1 cellular context compared by ENCODE assay signal in genomic region chr5:180809403-180810209, GRCh38.
TF ChIP-seq lines count a peak whose summit lies in the region.

No MANE protein-coding gene starts in this region.

TF ChIP-seq in HEK293, 187 proteins besides CTCF, POLR2A, EP300 and RAD21 (continued from another document):
- TF ChIP-seq ZNF670 (tag by site-specific recombination; IDR thresholded peaks at IDR 0.05; ENCODE audit: low read depth) (no peak), PRDM1 (tag by site-specific recombination; IDR thresholded peaks at IDR 0.05) (peak; percentile 87), FEZF1 (tag by site-specific recombination; IDR thresholded peaks at IDR 0.05) (no peak), EGR2 (tag by site-specific recombination; IDR thresholded peaks at IDR 0.05; ENCODE audit: low read depth) (peak; percentile 44), ZBTB48 (tag by site-specific recombination; IDR thresholded peaks at IDR 0.05) (no peak), ZNF544 (tag by site-specific recombination; IDR thresholded peaks at IDR 0.05) (no peak), ZNF398 (tag by site-specific recombination; IDR thresholded peaks at IDR 0.05) (peak; percentile 53), ZBTB7A (tag by site-specific recombination; IDR thresholded peaks at IDR 0.05; ENCODE audit: low read depth) (peak; percentile 81), KLF10 (tag by site-specific recombination; IDR thresholded peaks at IDR 0.05) (peak; percentile 58), ZNF174 (tag by site-specific recombination; IDR thresholded peaks at IDR 0.05) (no peak), ZNF747 (tag by site-specific recombination; IDR thresholded peaks at IDR 0.05) (no peak), PATZ1 (tag by site-specific recombination; IDR thresholded peaks at IDR 0.05) (peak; percentile 87; the same call in 1 of the 2 replicates), ZNF596 (tag by site-specific recombination; IDR thresholded peaks at IDR 0.05) (peak; percentile 68), ZBTB21 (tag by site-specific recombination; IDR thresholded peaks at IDR 0.05) (peak; percentile 23; the same call in 1 of the 2 replicates), GLIS1 (tag by site-specific recombination; IDR thresholded peaks at IDR 0.05) (peak; percentile 90), PBX3 (CRISPR knock-in tag; IDR thresholded peaks at IDR 0.05) (no peak), KLF9 (tag by site-specific recombination; IDR thresholded peaks at IDR 0.05; ENCODE audit: low read depth) (peak; percentile 81), BCL11A (tag by site-specific recombination; IDR thresholded peaks at IDR 0.05; ENCODE audit: low read depth) (0 out of 2 replicates have a peak, but pooled peaks have one; percentile 29), ZNF366 (tag by site-specific recombination; conservative IDR thresholded peaks at IDR 0.05) (peak; percentile 90), ZSCAN4 (tag by site-specific recombination; IDR thresholded peaks at IDR 0.05) (peak; percentile 67), ZNF26 (tag by site-specific recombination; IDR thresholded peaks at IDR 0.05) (no peak), ZNF530 (tag by site-specific recombination; IDR thresholded peaks at IDR 0.05; ENCODE audit: low read depth) (no peak), ZNF248 (tag by site-specific recombination; IDR thresholded peaks at IDR 0.05) (no peak), ZNF768 (tag by site-specific recombination; IDR thresholded peaks at IDR 0.05) (no peak), OVOL3 (tag by site-specific recombination; IDR thresholded peaks at IDR 0.05) (no peak), ZBTB17 (tag by site-specific recombination; IDR thresholded peaks at IDR 0.05) (peak; percentile 65), ZNF112 (tag by site-specific recombination; IDR thresholded peaks at IDR 0.05) (no peak), ZNF157 (tag by site-specific recombination; IDR thresholded peaks at IDR 0.05) (no peak), ZBTB10 (tag by site-specific recombination; IDR thresholded peaks at IDR 0.05) (peak; percentile 86), ZNF140 (tag by site-specific recombination; IDR thresholded peaks at IDR 0.05) (no peak), ZBTB20 (tag by site-specific recombination; IDR thresholded peaks at IDR 0.05) (peak; percentile 96), REST (tag by site-specific recombination; IDR thresholded peaks at IDR 0.05) (no peak), KLF16 (tag by site-specific recombination; IDR thresholded peaks at IDR 0.05) (peak; percentile 66), PRDM4 (tag by site-specific recombination; IDR thresholded peaks at IDR 0.05) (0 out of 2 replicates have a peak, but pooled peaks have one; percentile 30), ZNF23 (tag by site-specific recombination; IDR thresholded peaks at IDR 0.05; ENCODE audit: borderline replicate concordance) (no peak), ZBTB6 (tag by site-specific recombination; IDR thresholded peaks at IDR 0.05) (no peak)
